Comparison of ENCODE assay signal across 18 cellular contexts in genomic region chrX:100719139-100719538, GRCh38. TPM values are rescaled to one million over a fixed set of nuclear protein-coding genes. Genes with fewer than 3 reads are reported as not detected.
A peak's percentile ranks its signal among the peaks of the same experiment; 100 is the strongest.
DNase-seq lines count a peak whose midpoint lies in the region; ATAC-seq, FAIRE-seq and TF ChIP-seq lines count a peak whose summit lies in the region.
"Had no signal": no experiment of that assay in that cellular context is flagged by ENCODE, and none has a peak within 500 bp of the region (broad histone marks: within the 10 kb centered on the region; RNA-seq: fewer than 3 reads in every experiment).

No MANE protein-coding gene starts in this region.

- no peak overlapping the region for H3K4me3 ChIP-seq in liver (ENCODE audit: low read depth in 1 of 3, low read length in 3 of 3)
- H3K4me3 ChIP-seq in HepG2 (replicated peaks in 1 of 3; ENCODE audit: insufficient read depth in 1 of 3, low read depth in 2 of 3, low read length in 3 of 3), result no peak overlapping the region
- H3K4me3 ChIP-seq in endothelial cell of umbilical vein (replicated peaks in 1 of 3; ENCODE audit: insufficient read depth in 1 of 3, low read depth in 1 of 3, low read length in 3 of 3), result no peak overlapping the region
- H3K4me3 ChIP-seq: BLaER1 treated with 17β-estradiol and CSF1 and Interleukin-3, amounts not matched to agents 10 nM and 100 nM had no signal

- DNase-seq in HepG2 (ENCODE audit: low spot score) (no peak), endothelial cell of umbilical vein (ENCODE audit: low read depth, low spot score) (no peak), mucosa of gallbladder (ENCODE audit: low spot score) (no peak), NCI-H2107 treated with DMSO at 0.1 percent for 48 hours (lab: John Stamatoyannopoulos, UW; ENCODE audit: unreplicated experiment) (no peak)
- DNase-seq: ACHN; Caco-2; Calu3; CD4-positive, alpha-beta T cell; CD8-positive, alpha-beta T cell; DMS79 treated with DMSO at 0.1 percent for 48 hours; GF-D8 had no signal

- H2AFZ ChIP-seq in HepG2 (ENCODE audit: low read length) (no peak overlapping the region), endothelial cell of umbilical vein (ENCODE audit: low read depth, low read length) (no peak overlapping the region)

- H3K9me3 ChIP-seq in liver (ENCODE audit: control insufficient read depth in 4 of 4, low read length in 3 of 4) (no peaks in the 10 kb centered on the region), HepG2 (ENCODE audit: low read length) (no peaks in the 10 kb centered on the region), endothelial cell of umbilical vein (replicated peaks; ENCODE audit: control insufficient read depth, insufficient read depth, low read length) (no peaks in the 10 kb centered on the region)
- H3K9me3 ChIP-seq: Caco-2 had no signal

- no peaks in the 10 kb centered on the region for H3K27me3 ChIP-seq in liver (ENCODE audit: control insufficient read depth in 4 of 4, insufficient read depth in 4 of 4, low read length in 3 of 4)
- no peaks in the 10 kb centered on the region for H3K27me3 ChIP-seq in HepG2 (ENCODE audit: control insufficient read depth in 1 of 2, insufficient read depth in 2 of 2, low read length in 2 of 2)
- no peaks in the 10 kb centered on the region for H3K27me3 ChIP-seq in endothelial cell of umbilical vein (ENCODE audit: control insufficient read depth in 2 of 2, insufficient read depth in 2 of 2, low read length in 2 of 2)
- H3K27me3 ChIP-seq: BLaER1 treated with 17β-estradiol and CSF1 and Interleukin-3, amounts not matched to agents 10 nM and 100 nM had no signal

- no peaks in the 10 kb centered on the region for H3K36me3 ChIP-seq in liver (ENCODE audit: control insufficient read depth in 4 of 4, insufficient read depth in 3 of 4, low read depth in 1 of 4, low read length in 3 of 4)
- no peaks in the 10 kb centered on the region for H3K36me3 ChIP-seq in HepG2 (replicated peaks in 1 of 2; ENCODE audit: control insufficient read depth in 1 of 2, insufficient read depth in 2 of 2, low read length in 2 of 2)
- no peaks in the 10 kb centered on the region for H3K36me3 ChIP-seq in endothelial cell of umbilical vein (ENCODE audit: control insufficient read depth in 2 of 2, extremely low read depth in 1 of 2, insufficient read depth in 2 of 2, low read length in 2 of 2)
- H3K36me3 ChIP-seq: BLaER1 treated with 17β-estradiol and CSF1 and Interleukin-3, amounts not matched to agents 10 nM and 100 nM had no signal

- H3K4me1 ChIP-seq in liver (ENCODE audit: control insufficient read depth in 4 of 4, insufficient read depth in 4 of 4, low read length in 3 of 4) (peaks cover 0 to 3% (median 0%) of the 10 kb centered on the region in 4 donors), HepG2 (ENCODE audit: insufficient read depth, low read length) (no peaks in the 10 kb centered on the region), endothelial cell of umbilical vein (ENCODE audit: control insufficient read depth, extremely low read depth, insufficient read depth, low read length) (no peaks in the 10 kb centered on the region)
- H3K4me1 ChIP-seq: BLaER1 treated with 17β-estradiol and CSF1 and Interleukin-3, amounts not matched to agents 10 nM and 100 nM; Caco-2 had no signal

- no peaks in the 10 kb centered on the region for H3K9me1 ChIP-seq in endothelial cell of umbilical vein (replicated peaks; ENCODE audit: control insufficient read depth, extremely low read depth, insufficient read depth, low read length)

- H3K79me2 ChIP-seq in HepG2 (ENCODE audit: insufficient read depth, low read length) (no peaks in the 10 kb centered on the region), endothelial cell of umbilical vein (ENCODE audit: control insufficient read depth, insufficient read depth, low read length) (peaks cover 13% of the 10 kb centered on the region)

- FAIRE-seq in HepG2 (lab: Jason Lieb, UNC), result no peak
- FAIRE-seq in endothelial cell of umbilical vein (lab: Jason Lieb, UNC), result peak; percentile 60
- FAIRE-seq: D721Med, G401.6, GM19239 had no signal

- TF ChIP-seq POLR2A in HepG2 (IDR thresholded peaks at IDR 0.05; ENCODE audit: insufficient read depth in 1 of 2, low read depth in 2 of 2, low read length in 2 of 2) (no peak), endothelial cell of umbilical vein (IDR thresholded peaks at IDR 0.05; ENCODE audit: low read depth, low read length) (no peak)

- H3K27ac ChIP-seq in liver (ENCODE audit: low read depth in 1 of 2, low read length in 2 of 2) (no peak overlapping the region), HepG2 (ENCODE audit: extremely low read length, insufficient read depth, low read length) (no peak overlapping the region), endothelial cell of umbilical vein (ENCODE audit: insufficient read depth, low read depth, low read length) (no peak overlapping the region)
- H3K27ac ChIP-seq: 22Rv1; BLaER1 treated with 17β-estradiol and CSF1 and Interleukin-3, amounts not matched to agents 10 nM and 100 nM; C4-2B had no signal

- in situ Hi-C loops in HepG2 (cut with HindIII; ENCODE audit: extremely low pct_ligation_motif_present, low pct_unique_long_range_greater_than_20kb), result no loop called here

- H3K4me2 ChIP-seq in HepG2 (ENCODE audit: low read depth, low read length) (no peak overlapping the region), endothelial cell of umbilical vein (ENCODE audit: insufficient read depth, low read length) (no peak overlapping the region)
- H3K4me2 ChIP-seq: BLaER1 treated with 17β-estradiol and CSF1 and Interleukin-3, amounts not matched to agents 10 nM and 100 nM had no signal

- POLR2A ChIA-PET in HepG2 (lab: Yijun Ruan, JAX) (no interaction called here), endothelial cell of umbilical vein (lab: Charles Lee) (no interaction called here)

- CTCF ChIA-PET in HepG2 (lab: Yijun Ruan, JAX; ENCODE audit: low intra/inter-chr PET ratio, low total read pairs), result no interaction called here
- CTCF ChIA-PET in endothelial cell of umbilical vein (lab: Charles Lee), result interaction anchor here (1.2 kb wide), 1 partner anchor 11 kb away, joined by 3 read pairs; no protein-coding TSS in a partner anchor

- no peak for ATAC-seq in HepG2
- ATAC-seq: CD8-positive, alpha-beta T cell had no signal

- intact Hi-C loops in HepG2 (cut with micrococcal nuclease; ENCODE audit: unreplicated experiment) (no loop called here), endothelial cell of umbilical vein (cut with micrococcal nuclease) (no loop called here)

- H4K20me1 ChIP-seq in HepG2 (ENCODE audit: insufficient read depth, low read length) (no peaks in the 10 kb centered on the region), endothelial cell of umbilical vein (replicated peaks; ENCODE audit: control insufficient read depth, extremely low read depth, insufficient read depth, low read length) (peaks cover 2% of the 10 kb centered on the region)
- H4K20me1 ChIP-seq: BLaER1 treated with 17β-estradiol and CSF1 and Interleukin-3, amounts not matched to agents 10 nM and 100 nM had no signal

- dilution Hi-C loops in endothelial cell of umbilical vein (cut with MboI; ENCODE audit: extremely low pct_ligation_motif_present, low sequenced_read_pairs), result no loop called here

- no peak for TF ChIP-seq EP300 in HepG2 (IDR thresholded peaks at IDR 0.05; ENCODE audit: low read depth in 2 of 2, low read length in 2 of 2)
- TF ChIP-seq EP300 in HepG2 (CRISPR knock-in tag; IDR thresholded peaks at IDR 0.05; ENCODE audit: borderline replicate concordance), result no peak

- TF ChIP-seq CTCF in liver (IDR thresholded peaks at IDR 0.05; ENCODE audit: low read depth, low read length, missing input control) (no peak), HepG2 (CRISPR knock-in tag; IDR thresholded peaks at IDR 0.05) (no peak), endothelial cell of umbilical vein (IDR thresholded peaks at IDR 0.05; ENCODE audit: extremely low read depth in 1 of 2, insufficient read depth in 1 of 2, low read depth in 1 of 2, low read length in 2 of 2) (no peak)

- BruUV-seq in HepG2 (replicated peaks; lab: Mats Ljungman, UMichigan) (no TSS peak), endothelial cell of umbilical vein (replicated peaks; lab: Mats Ljungman, UMichigan) (no TSS peak)

- WGBS in liver, result 28% methylated on average over 2 of the region's 2 CpGs
- WGBS in HepG2 (ENCODE audit: low lambda C conversion rate), result 11% methylated on average over 2 of the region's 2 CpGs

- H3K9ac ChIP-seq in liver (ENCODE audit: low read depth in 1 of 2, low read length in 2 of 2) (no peak overlapping the region), HepG2 (ENCODE audit: insufficient read depth, low read depth, low read length) (no peak overlapping the region), endothelial cell of umbilical vein (replicated peaks; ENCODE audit: extremely low read depth, insufficient read depth, low read length) (no peak overlapping the region)
- H3K9ac ChIP-seq: BLaER1 treated with 17β-estradiol and CSF1 and Interleukin-3, amounts not matched to agents 10 nM and 100 nM had no signal

- TF ChIP-seq RAD21 in liver (IDR thresholded peaks at IDR 0.05), result no peak
- TF ChIP-seq RAD21 in HepG2 (CRISPR knock-in tag; IDR thresholded peaks at IDR 0.05), result no peak

RNA-seq across cellular contexts. Expression of gene SYTL4, which starts 12.8 kb away (rescaled TPM):
- total RNA-seq in liver, result 10 to 100 TPM in 1 of 2 donors, 1 to 10 TPM in 1; 5.2 to 26.2 TPM
- polyA plus RNA-seq in liver, result 10 to 100 TPM in 1 of 2 donors, 1 to 10 TPM in 1; 9.5 to 10.9 TPM
- total RNA-seq in HepG2 (2016; rRNA removed; fragmentation: Illumina TruSeq; extraction: Trizol), result 0.67 and 0.73 TPM in 2 replicates
- total RNA-seq in HepG2 (2016; cell fraction: cytosol; rRNA removed; fragmentation: Illumina TruSeq; extraction: Trizol; ENCODE audit: low read depth), result 0.18 and 0.30 TPM in 2 replicates
- total RNA-seq in HepG2 (2016; cell fraction: insoluble cytoplasmic fraction; rRNA removed; fragmentation: Illumina TruSeq; extraction: Trizol), result 0.71 and 0.80 TPM in 2 replicates
- total RNA-seq in HepG2 (2016; cell fraction: membrane; rRNA removed; fragmentation: Illumina TruSeq; extraction: Trizol), result 0.28 and 0.31 TPM in 2 replicates
- 0.66 and 0.71 TPM in 2 replicates for total RNA-seq in HepG2 (2016; cell fraction: nucleus; rRNA removed; fragmentation: Illumina TruSeq; extraction: Trizol)
- 0.22 and 0.41 TPM in 2 replicates for polyA plus RNA-seq in HepG2 (2011; rRNA removed)
- polyA plus RNA-seq in HepG2 (2011; cell fraction: cytosol; rRNA removed), result 0.04 and 0.13 TPM in 2 replicates
- 0.61 and 0.64 TPM in 2 replicates for polyA plus RNA-seq in HepG2 (2011; cell fraction: nucleus; rRNA removed)
- 0.35 and 1.0 TPM in 2 replicates for polyA plus RNA-seq in HepG2 (2012)
- polyA plus RNA-seq in HepG2 (2016; cell fraction: cytosol; fragmentation: Illumina TruSeq; extraction: Trizol; ENCODE audit: low read depth), result 0.06 TPM in 2 replicates
- 0.43 and 1.0 TPM in 2 replicates for polyA plus RNA-seq in HepG2 (2016; cell fraction: insoluble cytoplasmic fraction; fragmentation: Illumina TruSeq; extraction: Trizol; ENCODE audit: low read depth)
- 0.11 TPM in 1 of 2 replicates, not detected in the other for polyA plus RNA-seq in HepG2 (2016; cell fraction: membrane; fragmentation: Illumina TruSeq; extraction: Trizol; ENCODE audit: low read depth)
- polyA plus RNA-seq in HepG2 (2016; cell fraction: nucleus; fragmentation: Illumina TruSeq; extraction: Trizol; ENCODE audit: insufficient read depth, low read depth), result 1.3 and 1.4 TPM in 2 replicates
- 0.18 and 10.0 TPM in 2 replicates for polyA minus RNA-seq in HepG2 (2011; rRNA and poly(A)+ RNA removed; ENCODE audit: low replicate concordance)
- not detected in 2 replicates for polyA minus RNA-seq in HepG2 (2011; cell fraction: cytosol; rRNA and poly(A)+ RNA removed)
- polyA minus RNA-seq in HepG2 (2011; cell fraction: nucleus; rRNA and poly(A)+ RNA removed), result 0.50 and 0.52 TPM in 2 replicates
- 18.4 and 25.6 TPM in 2 replicates for total RNA-seq in endothelial cell of umbilical vein
- polyA plus RNA-seq in endothelial cell of umbilical vein, result 8.1 and 44.1 TPM in 2 replicates
- 11.5 and 12.7 TPM in 2 replicates for polyA plus RNA-seq in endothelial cell of umbilical vein (2011; cell fraction: cytosol; rRNA removed)
- 37.0 and 62.6 TPM in 2 replicates for polyA plus RNA-seq in endothelial cell of umbilical vein (2011; cell fraction: nucleus; rRNA removed)
- polyA plus RNA-seq in endothelial cell of umbilical vein (2012), result 27.8 and 36.1 TPM in 2 replicates
- polyA minus RNA-seq in endothelial cell of umbilical vein, result 21.4 TPM in 2 replicates
- 8.8 TPM for polyA minus RNA-seq in endothelial cell of umbilical vein (2011; cell fraction: cytosol; rRNA and poly(A)+ RNA removed)
- polyA minus RNA-seq in endothelial cell of umbilical vein (2011; cell fraction: nucleus; rRNA and poly(A)+ RNA removed), result 21.5 and 26.0 TPM in 2 replicates
- 15.8 TPM for total RNA-seq in mucosa of gallbladder
- total RNA-seq: CD4-positive, alpha-beta T cell; CD8-positive, alpha-beta T cell had no signal
